ENCODE assay signal across 8 cellular contexts in the genomic region with DNA sequence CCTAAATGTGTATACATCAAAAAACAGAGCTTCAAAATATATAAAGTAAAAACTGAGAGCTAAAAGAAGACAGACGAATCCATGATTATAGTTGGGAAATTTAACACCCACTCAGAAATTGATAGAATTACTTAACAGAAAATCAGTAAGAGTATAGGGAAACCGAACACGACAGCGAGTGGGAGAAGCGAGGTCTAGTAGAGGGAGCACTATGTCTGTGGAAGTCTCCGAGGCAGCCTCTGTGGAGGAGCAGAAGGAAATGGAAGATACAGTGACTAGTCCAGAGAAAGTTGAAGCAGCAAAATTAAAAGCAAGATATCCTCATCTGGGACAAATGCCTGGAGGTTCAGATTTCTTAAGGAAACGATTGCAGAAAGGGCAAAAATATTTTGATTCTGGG. TPM values are rescaled to one million over a fixed set of nuclear protein-coding genes. Genes with fewer than 3 reads are reported as not detected.
"Had no signal": no experiment of that assay in that cellular context is flagged by ENCODE, and none has a peak within 500 bp of the region (broad histone marks: within the 10 kb centered on the region; RNA-seq: fewer than 3 reads in every experiment).

No MANE protein-coding gene starts in this region.

- DNase-seq: GDM1, GF-D8 had no signal

- ATAC-seq: GM12878 had no signal

- FAIRE-seq: G401.6, GM12878, GM12891, GM12892, GM18507 had no signal

- H3K4me3 ChIP-seq: GM12878 had no signal

RNA-seq across cellular contexts. Expression of a gene that starts 38.8 kb away (rescaled TPM):
- total RNA-seq: G401, GM12878 had no signal
- polyA plus RNA-seq: GM12878 had no signal
